ENCODE assay signal across 17 cellular contexts in genomic region chr18:48848641-48849143, GRCh38.
DNase-seq lines count a peak whose midpoint lies in the region; ATAC-seq and TF ChIP-seq lines count a peak whose summit lies in the region.
"Had no signal": no experiment of that assay in that cellular context is flagged by ENCODE, and none has a peak within 500 bp of the region (broad histone marks: within the 10 kb centered on the region; RNA-seq: fewer than 3 reads in every experiment).

No MANE protein-coding gene starts in this region.

- H3K9me3 ChIP-seq in lower lobe of right lung, result no peaks in the 10 kb centered on the region
- no peaks in the 10 kb centered on the region for H3K9me3 ChIP-seq in upper lobe of right lung
- H3K9me3 ChIP-seq: mucosa of descending colon, suprapubic skin had no signal

- H3K36me3 ChIP-seq in lower lobe of right lung (no peaks in the 10 kb centered on the region), upper lobe of right lung (no peaks in the 10 kb centered on the region)
- H3K36me3 ChIP-seq: suprapubic skin had no signal

- H3K27me3 ChIP-seq in lower lobe of right lung (ENCODE audit: low read depth), result no peaks in the 10 kb centered on the region
- no peaks in the 10 kb centered on the region for H3K27me3 ChIP-seq in upper lobe of right lung
- H3K27me3 ChIP-seq: hepatocyte, suprapubic skin had no signal

- peak; percentile 32 for DNase-seq in NCI-H1436 (lab: John Stamatoyannopoulos, UW)
- DNase-seq in NCI-H1436 treated with DMSO at 0.1 percent for 48 hours (lab: John Stamatoyannopoulos, UW), result no peak
- DNase-seq in chondrocyte (ENCODE audit: low spot score), result no peak
- no peak for DNase-seq in lower lobe of right lung
- DNase-seq in upper lobe of right lung, result no peak
- no peak for DNase-seq in NK-92 (lab: John Stamatoyannopoulos, UW; ENCODE audit: unreplicated experiment)
- no peak for DNase-seq in activated naive CD4-positive, alpha-beta T cell treated with Interleukin-2 at 50 U/mL for 16 hours
- DNase-seq: 8988T; activated CD8-positive, alpha-beta memory T cell treated with anti-CD3 and anti-CD28 coated beads for 24 hours; GM23248; NCI-H2081 treated with DMSO at 0.1 percent for 48 hours; T1000 had no signal

- H3K4me3 ChIP-seq in lower lobe of right lung (no peak overlapping the region), upper lobe of right lung (no peak overlapping the region)
- H3K4me3 ChIP-seq: GM23248, hepatocyte, mucosa of descending colon, suprapubic skin had no signal

- ATAC-seq in lower lobe of right lung (peak in 1 of 2 donors; percentile 11), upper lobe of right lung (peak; percentile 25), HG03196 (IDR thresholded peaks at IDR 0.05; ENCODE audit: unreplicated experiment) (no peak)
- ATAC-seq: mucosa of descending colon had no signal

- H3K4me3 Mint-ChIP-seq in chondrocyte (ENCODE audit: unreplicated experiment), result no peak overlapping the region
- H3K4me3 Mint-ChIP-seq: activated naive CD4-positive, alpha-beta T cell treated with anti-CD3 and anti-CD28 coated beads, Interleukin-2, amount 50 U/mL, for 24 hours had no signal

- H3K27me3 Mint-ChIP-seq in chondrocyte (ENCODE audit: low read depth), result no peaks in the 10 kb centered on the region
- H3K27me3 Mint-ChIP-seq: activated naive CD4-positive, alpha-beta T cell treated with anti-CD3 and anti-CD28 coated beads, Interleukin-2, amount 50 U/mL, for 24 hours had no signal

- H3K27ac Mint-ChIP-seq in chondrocyte (ENCODE audit: unreplicated experiment), result peak overlapping the region; percentile 85
- H3K27ac Mint-ChIP-seq: activated naive CD4-positive, alpha-beta T cell treated with anti-CD3 and anti-CD28 coated beads, Interleukin-2, amount 50 U/mL, for 24 hours had no signal

- H3K27ac ChIP-seq in lower lobe of right lung, result peak overlapping the region; percentile 60
- H3K27ac ChIP-seq in upper lobe of right lung, result no peak overlapping the region
- H3K27ac ChIP-seq: GM23248, hepatocyte, suprapubic skin had no signal

- H3K36me3 Mint-ChIP-seq in chondrocyte (ENCODE audit: low read depth), result peaks cover 16% of the 10 kb centered on the region
- H3K36me3 Mint-ChIP-seq: activated naive CD4-positive, alpha-beta T cell treated with anti-CD3 and anti-CD28 coated beads, Interleukin-2, amount 50 U/mL, for 24 hours had no signal

- intact Hi-C loops in lower lobe of right lung (cut with DNase I) (no loop called here), upper lobe of right lung (cut with DNase I) (no loop called here)

- peaks cover 3% of the 10 kb centered on the region for H3K9me3 Mint-ChIP-seq in chondrocyte (ENCODE audit: low read depth)

- no peak for TF ChIP-seq CTCF in chondrocyte (IDR thresholded peaks at IDR 0.05)
- no peak for TF ChIP-seq CTCF in lower lobe of right lung (IDR thresholded peaks at IDR 0.05)
- no peak for TF ChIP-seq CTCF in upper lobe of right lung (IDR thresholded peaks at IDR 0.05)

- H3K4me1 ChIP-seq in lower lobe of right lung (peaks cover 51% of the 10 kb centered on the region), upper lobe of right lung (peaks cover 26% of the 10 kb centered on the region)

- H3K4me1 Mint-ChIP-seq in chondrocyte (ENCODE audit: low read depth), result peaks cover 87% of the 10 kb centered on the region
